In the genomic region with DNA sequence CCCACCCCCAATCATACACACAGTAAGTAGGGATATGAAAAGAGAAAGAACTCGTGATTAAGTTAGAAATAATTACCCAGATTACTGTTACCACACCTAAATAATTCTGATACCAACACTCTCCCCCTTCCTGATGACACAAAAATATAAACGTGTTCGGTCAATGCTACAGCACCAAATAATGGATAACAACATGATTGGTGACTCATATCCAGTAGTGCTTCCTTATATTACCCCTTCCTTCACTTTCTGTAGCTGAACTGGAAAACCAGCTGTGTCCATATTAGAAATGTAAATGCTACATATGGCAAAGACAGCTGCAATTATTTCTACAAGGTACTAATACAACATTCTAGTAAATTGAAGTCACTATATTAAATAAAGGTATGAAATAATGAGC, we compare ENCODE assay signal across 30 cellular contexts. TPM values are rescaled to one million over a fixed set of nuclear protein-coding genes. Genes with fewer than 3 reads are reported as not detected.
DNase-seq lines count a peak whose midpoint lies in the region; ATAC-seq, FAIRE-seq and TF ChIP-seq lines count a peak whose summit lies in the region.
"Had no signal": no experiment of that assay in that cellular context is flagged by ENCODE, and none has a peak within 500 bp of the region (broad histone marks: within the 10 kb centered on the region; RNA-seq: fewer than 3 reads in every experiment).

No MANE protein-coding gene starts in this region.

- POLR2A ChIA-PET in PC-9 (lab: Charles Lee; ENCODE audit: unreplicated experiment) = no interaction called here
- POLR2A ChIA-PET in endothelial cell of umbilical vein (lab: Charles Lee) = no interaction called here

- H3K9me2 ChIP-seq in PC-9 (ENCODE audit: insufficient read depth) = no peaks in the 10 kb centered on the region

- H3K27me3 ChIP-seq in PC-9 (ENCODE audit: insufficient read depth, low read depth) (no peaks in the 10 kb centered on the region), endothelial cell of umbilical vein (ENCODE audit: control insufficient read depth in 2 of 2, insufficient read depth in 2 of 2, low read length in 2 of 2) (no peaks in the 10 kb centered on the region)
- H3K27me3 ChIP-seq: heart right ventricle, upper lobe of left lung had no signal

- peaks cover 6% of the 10 kb centered on the region for H3K36me3 Mint-ChIP-seq in activated naive CD8-positive, alpha-beta T cell
- peaks cover 34% of the 10 kb centered on the region for H3K36me3 Mint-ChIP-seq in activated naive CD8-positive, alpha-beta T cell treated with anti-CD3 and anti-CD28 coated beads for 36 hours

- BruUV-seq in PC-9 (replicated peaks; lab: Mats Ljungman, UMichigan) (no TSS peak), endothelial cell of umbilical vein (replicated peaks; lab: Mats Ljungman, UMichigan) (no TSS peak)

- H3K4me3 Mint-ChIP-seq in activated naive CD8-positive, alpha-beta T cell = peak overlapping the region; percentile 1
- H3K4me3 Mint-ChIP-seq in activated naive CD8-positive, alpha-beta T cell treated with anti-CD3 and anti-CD28 coated beads for 36 hours = no peak overlapping the region
- H3K4me3 Mint-ChIP-seq: activated B cell treated with CpG ODN at 0.5 μM for 24 hours; H9; naive B cell; stimulated activated memory B cell treated with anti-CD40 and anti-IgM and Interleukin-4, amounts not matched to agents 10 μg/mL and 1 μg/mL and 100 μg/mL, for 72 hours had no signal

- H3K4me1 ChIP-seq in PC-9 (replicated peaks; ENCODE audit: insufficient read depth) = no peaks in the 10 kb centered on the region
- H3K4me1 ChIP-seq in endothelial cell of umbilical vein (ENCODE audit: control insufficient read depth, extremely low read depth, insufficient read depth, low read length) = peaks cover 18% of the 10 kb centered on the region
- H3K4me1 ChIP-seq in mucosa of descending colon (ENCODE audit: low read depth) = peaks cover 7% of the 10 kb centered on the region

- H2AFZ ChIP-seq in PC-9 (no peak overlapping the region), endothelial cell of umbilical vein (ENCODE audit: low read depth, low read length) (no peak overlapping the region)

- no peak overlapping the region for H3K4me3 ChIP-seq in PC-9
- no peak overlapping the region for H3K4me3 ChIP-seq in endothelial cell of umbilical vein (replicated peaks in 1 of 3; ENCODE audit: insufficient read depth in 1 of 3, low read depth in 1 of 3, low read length in 3 of 3)
- no peak overlapping the region for H3K4me3 ChIP-seq in mucosa of descending colon
- H3K4me3 ChIP-seq: heart right ventricle, psoas muscle, upper lobe of left lung had no signal

- H4K20me1 ChIP-seq in PC-9 (ENCODE audit: insufficient read depth) (peaks cover 75% of the 10 kb centered on the region), endothelial cell of umbilical vein (replicated peaks; ENCODE audit: control insufficient read depth, extremely low read depth, insufficient read depth, low read length) (peaks cover 6% of the 10 kb centered on the region)

- H3K9me3 Mint-ChIP-seq in activated naive CD8-positive, alpha-beta T cell (ENCODE audit: low read depth) = no peaks in the 10 kb centered on the region
- no peaks in the 10 kb centered on the region for H3K9me3 Mint-ChIP-seq in activated naive CD8-positive, alpha-beta T cell treated with anti-CD3 and anti-CD28 coated beads for 36 hours
- H3K9me3 Mint-ChIP-seq: activated B cell treated with CpG ODN at 0.5 μM for 24 hours; H9; naive B cell; stimulated activated memory B cell treated with anti-CD40 and anti-IgM and Interleukin-4, amounts not matched to agents 10 μg/mL and 1 μg/mL and 100 μg/mL, for 72 hours had no signal

- CTCF ChIA-PET in PC-9 (lab: Charles Lee) (no interaction called here), endothelial cell of umbilical vein (lab: Charles Lee) (interaction anchor here (1.0 kb wide), 2 partner anchors 20 to 87 kb away, joined by 3 to 4 read pairs; partner anchors contain the start of genes EIF4E and METAP1)

- dilution Hi-C loops in endothelial cell of umbilical vein (cut with MboI; ENCODE audit: extremely low pct_ligation_motif_present, low sequenced_read_pairs) = no loop called here

- DNase-seq in activated naive CD8-positive, alpha-beta T cell treated with anti-CD3 and anti-CD28 coated beads for 36 hours = no peak
- DNase-seq in PC-9 (no peak), endothelial cell of umbilical vein (ENCODE audit: low read depth, low spot score) (peak; percentile 60), mucosa of descending colon (no peak), NCI-H1048 (lab: John Stamatoyannopoulos, UW) (no peak), head of caudate nucleus (no peak)
- DNase-seq: activated B cell treated with CpG ODN at 0.5 μM for 24 hours; activated naive CD4-positive, alpha-beta T cell treated with anti-CD3 and anti-CD28 coated beads, Interleukin-2, amount 50 U/mL, for 16 hours; DMS79 treated with DMSO at 0.1 percent for 48 hours; GF-D8; H9; heart right ventricle; KG1; left cardiac atrium; naive B cell; NCI-H187 treated with DMSO at 0.1 percent for 48 hours; NCI-H2171 treated with DMSO at 0.1 percent for 48 hours; NCI-H524 treated with DMSO at 0.1 percent for 48 hours; NK-92 treated with Interleukin-12 subunit alpha and Interleukin-12 subunit beta, amount 100 ng/mL, for 24 hours; nucleus accumbens; psoas muscle; SIG-M5; stimulated activated CD4-positive, alpha-beta T cell treated with anti-CD3 and anti-CD28 coated beads, Interleukin-4, amount 100 ng/mL, for 4 hours; substantia nigra; upper lobe of left lung had no signal

- H3K4me2 ChIP-seq in PC-9 (no peak overlapping the region), endothelial cell of umbilical vein (ENCODE audit: insufficient read depth, low read length) (no peak overlapping the region)

- H3K27ac Mint-ChIP-seq in activated naive CD8-positive, alpha-beta T cell = no peak overlapping the region
- H3K27ac Mint-ChIP-seq in activated naive CD8-positive, alpha-beta T cell treated with anti-CD3 and anti-CD28 coated beads for 36 hours = no peak overlapping the region
- H3K27ac Mint-ChIP-seq: activated B cell treated with CpG ODN at 0.5 μM for 24 hours; stimulated activated memory B cell treated with anti-CD40 and anti-IgM and Interleukin-4, amounts not matched to agents 10 μg/mL and 1 μg/mL and 100 μg/mL, for 72 hours had no signal

- H3K79me2 ChIP-seq in PC-9 (ENCODE audit: low read depth) (peaks cover 100% of the 10 kb centered on the region), endothelial cell of umbilical vein (ENCODE audit: control insufficient read depth, insufficient read depth, low read length) (peaks cover 100% of the 10 kb centered on the region)

- H3K27ac ChIP-seq in PC-9 (0 out of 2 replicates have a peak overlapping the region, but pooled peaks have one; percentile 0), endothelial cell of umbilical vein (ENCODE audit: insufficient read depth, low read depth, low read length) (no peak overlapping the region)
- H3K27ac ChIP-seq: heart right ventricle, psoas muscle, upper lobe of left lung had no signal

- peak; percentile 53 for FAIRE-seq in endothelial cell of umbilical vein (lab: Jason Lieb, UNC)
- FAIRE-seq: HTR-8/SVneo had no signal

- no peaks in the 10 kb centered on the region for H3K27me3 Mint-ChIP-seq in activated naive CD8-positive, alpha-beta T cell
- H3K27me3 Mint-ChIP-seq in activated naive CD8-positive, alpha-beta T cell treated with anti-CD3 and anti-CD28 coated beads for 36 hours = no peaks in the 10 kb centered on the region
- H3K27me3 Mint-ChIP-seq: activated B cell treated with CpG ODN at 0.5 μM for 24 hours; naive B cell; stimulated activated memory B cell treated with anti-CD40 and anti-IgM and Interleukin-4, amounts not matched to agents 10 μg/mL and 1 μg/mL and 100 μg/mL, for 72 hours had no signal

- H3F3A ChIP-seq in PC-9 (ENCODE audit: insufficient read depth, low read depth) = no peaks in the 10 kb centered on the region; the same call in 1 of the 2 replicates

- intact Hi-C loops in PC-9 (cut with micrococcal nuclease; ENCODE audit: unreplicated experiment) (no loop called here), endothelial cell of umbilical vein (cut with micrococcal nuclease) (no loop called here), mucosa of descending colon (cut with DNase I, micrococcal nuclease) (no loop called here), head of caudate nucleus (cut with DNase I) (no loop called here)

- peak; percentile 76 for ATAC-seq in mucosa of descending colon
- no peak for ATAC-seq in GM21619 (IDR thresholded peaks at IDR 0.05; ENCODE audit: unreplicated experiment)
- ATAC-seq: heart right ventricle; left cardiac atrium; Panc1; psoas muscle; stimulated activated memory B cell treated with anti-CD40 and anti-IgM and Interleukin-4, amounts not matched to agents 10 μg/mL and 1 μg/mL and 100 μg/mL, for 72 hours had no signal

- H3K9me3 ChIP-seq in PC-9 (ENCODE audit: insufficient read depth, low read depth) (no peaks in the 10 kb centered on the region), endothelial cell of umbilical vein (replicated peaks; ENCODE audit: control insufficient read depth, insufficient read depth, low read length) (no peaks in the 10 kb centered on the region), mucosa of descending colon (no peaks in the 10 kb centered on the region)
- H3K9me3 ChIP-seq: heart right ventricle, psoas muscle, upper lobe of left lung had no signal

- no peak for TF ChIP-seq POLR2A in endothelial cell of umbilical vein (IDR thresholded peaks at IDR 0.05; ENCODE audit: low read depth, low read length)

- no peak for TF ChIP-seq CTCF in PC-9 (conservative IDR thresholded peaks at IDR 0.05)
- TF ChIP-seq CTCF in endothelial cell of umbilical vein (IDR thresholded peaks at IDR 0.05; ENCODE audit: extremely low read depth in 1 of 2, insufficient read depth in 1 of 2, low read depth in 1 of 2, low read length in 2 of 2) = no peak
- TF ChIP-seq CTCF in mucosa of descending colon (IDR thresholded peaks at IDR 0.05) = no peak

- H3K9me1 ChIP-seq in endothelial cell of umbilical vein (replicated peaks; ENCODE audit: control insufficient read depth, extremely low read depth, insufficient read depth, low read length) = no peaks in the 10 kb centered on the region

- no peak overlapping the region for H3K9ac ChIP-seq in endothelial cell of umbilical vein (replicated peaks; ENCODE audit: extremely low read depth, insufficient read depth, low read length)

- H3K4me1 Mint-ChIP-seq in activated naive CD8-positive, alpha-beta T cell (ENCODE audit: low read depth) = peaks cover 71% of the 10 kb centered on the region
- peaks cover 56% of the 10 kb centered on the region for H3K4me1 Mint-ChIP-seq in activated naive CD8-positive, alpha-beta T cell treated with anti-CD3 and anti-CD28 coated beads for 36 hours

- H3K36me3 ChIP-seq in PC-9 (ENCODE audit: low read depth) (peaks cover 15% of the 10 kb centered on the region; the same call in 1 of the 2 replicates), endothelial cell of umbilical vein (ENCODE audit: control insufficient read depth in 2 of 2, extremely low read depth in 1 of 2, insufficient read depth in 2 of 2, low read length in 2 of 2) (no peaks in the 10 kb centered on the region), mucosa of descending colon (ENCODE audit: low read depth) (no peaks in the 10 kb centered on the region)
- H3K36me3 ChIP-seq: upper lobe of left lung had no signal

RNA-seq across cellular contexts. Expression of gene EIF4E, which starts 20.8 kb away (rescaled TPM):
- 100 to 1,000 TPM; 179 to 181 TPM for total RNA-seq in activated naive CD8-positive, alpha-beta T cell treated with anti-CD3 and anti-CD28 coated beads for 36 hours
- 47.1 and 59.6 TPM in 2 replicates for total RNA-seq in PC-9 (2021)
- total RNA-seq in endothelial cell of umbilical vein = 103 and 107 TPM in 2 replicates
- polyA plus RNA-seq in endothelial cell of umbilical vein = 22.1 and 40.3 TPM in 2 replicates
- 56.1 and 58.8 TPM in 2 replicates for polyA plus RNA-seq in endothelial cell of umbilical vein (2011; cell fraction: cytosol; rRNA removed)
- 40.2 and 59.3 TPM in 2 replicates for polyA plus RNA-seq in endothelial cell of umbilical vein (2011; cell fraction: nucleus; rRNA removed)
- 72.9 and 86.1 TPM in 2 replicates for polyA plus RNA-seq in endothelial cell of umbilical vein (2012)
- polyA minus RNA-seq in endothelial cell of umbilical vein = 53.4 and 56.3 TPM in 2 replicates
- 43.3 TPM for polyA minus RNA-seq in endothelial cell of umbilical vein (2011; cell fraction: cytosol; rRNA and poly(A)+ RNA removed)
- 41.4 and 57.4 TPM in 2 replicates for polyA minus RNA-seq in endothelial cell of umbilical vein (2011; cell fraction: nucleus; rRNA and poly(A)+ RNA removed)
- total RNA-seq in mucosa of descending colon = 10 to 100 TPM; 66.7 to 87.6 (median 81.0) TPM
